ENCODE assay signal across 21 cellular contexts in genomic region chr20:42945194-42945593, GRCh38.
"Had no signal": no experiment of that assay in that cellular context is flagged by ENCODE, and none has a peak within 500 bp of the region (broad histone marks: within the 10 kb centered on the region; RNA-seq: fewer than 3 reads in every experiment).

No MANE protein-coding gene starts in this region.

- DNase-seq: effector CD8-positive, alpha-beta T cell; foreskin melanocyte; head of caudate nucleus; kidney; left colon; naive thymus-derived CD4-positive, alpha-beta T cell; nephron progenitor cell; psoas muscle; retina; right lobe of liver; spleen; stimulated activated CD4-positive, alpha-beta T cell treated with anti-CD3 and anti-CD28 coated beads, Interleukin-15, amount 100 ng/mL, for 24 hours; stimulated activated CD4-positive, alpha-beta T cell treated with anti-CD3 and anti-CD28 coated beads, Interleukin-1b, Interleukin-23, amount 100 ng/mL, for 48 hours; stimulated activated CD4-positive, alpha-beta T cell treated with anti-CD3 and anti-CD28 coated beads, Interleukin-4, amount 100 ng/mL, for 24 hours; tibial artery; upper lobe of left lung had no signal

- H3K9me3 Mint-ChIP-seq: nephron progenitor cell had no signal

- H3K36me3 ChIP-seq: neutrophil, right lobe of liver, spleen, tibial artery, upper lobe of left lung, vagina had no signal

- H3K9me3 ChIP-seq: neutrophil, psoas muscle, right lobe of liver, vagina had no signal

- H3K4me3 ChIP-seq: hepatocyte, psoas muscle, right lobe of liver, spleen, tibial artery, upper lobe of left lung, vagina had no signal

- ATAC-seq: left colon; naive thymus-derived CD4-positive, alpha-beta T cell; psoas muscle; stimulated activated memory B cell treated with anti-CD40 and anti-IgM and Interleukin-4, amounts not matched to agents 10 μg/mL and 1 μg/mL and 100 μg/mL, for 72 hours had no signal

- H3K4me1 ChIP-seq: psoas muscle, right lobe of liver, spleen, tibial artery, vagina had no signal

- H3K36me3 Mint-ChIP-seq: stimulated activated memory B cell treated with anti-CD40 and anti-IgM and Interleukin-4, amounts not matched to agents 10 μg/mL and 1 μg/mL and 100 μg/mL, for 72 hours had no signal

- H3K4me3 Mint-ChIP-seq: naive thymus-derived CD4-positive, alpha-beta T cell; nephron progenitor cell; stimulated activated memory B cell treated with anti-CD40 and anti-IgM and Interleukin-4, amounts not matched to agents 10 μg/mL and 1 μg/mL and 100 μg/mL, for 72 hours; stimulated activated naive CD8-positive, alpha-beta T cell treated with anti-CD3 and anti-CD28 coated beads, Interleukin-15, Interleukin-2, amounts not matched to agents 100 ng/mL and 50 ng/mL, for 24 hours had no signal

- H3K27ac Mint-ChIP-seq: naive thymus-derived CD4-positive, alpha-beta T cell; nephron progenitor cell; stimulated activated memory B cell treated with anti-CD40 and anti-IgM and Interleukin-4, amounts not matched to agents 10 μg/mL and 1 μg/mL and 100 μg/mL, for 72 hours; stimulated activated naive CD8-positive, alpha-beta T cell treated with anti-CD3 and anti-CD28 coated beads, Interleukin-15, Interleukin-2, amounts not matched to agents 100 ng/mL and 50 ng/mL, for 24 hours had no signal

- H3K79me2 ChIP-seq: hepatocyte had no signal

- H3K27me3 Mint-ChIP-seq: stimulated activated memory B cell treated with anti-CD40 and anti-IgM and Interleukin-4, amounts not matched to agents 10 μg/mL and 1 μg/mL and 100 μg/mL, for 72 hours had no signal

- H3K4me2 ChIP-seq: hepatocyte had no signal

- H3K27ac ChIP-seq: hepatocyte, neutrophil, psoas muscle, right lobe of liver, spleen, tibial artery, upper lobe of left lung, vagina had no signal

- H2AFZ ChIP-seq: hepatocyte had no signal

- H3K27me3 ChIP-seq: hepatocyte, neutrophil, right lobe of liver, upper lobe of left lung, vagina had no signal

- H3K4me1 Mint-ChIP-seq: naive thymus-derived CD4-positive, alpha-beta T cell; stimulated activated memory B cell treated with anti-CD40 and anti-IgM and Interleukin-4, amounts not matched to agents 10 μg/mL and 1 μg/mL and 100 μg/mL, for 72 hours had no signal
